13 cellular contexts compared by ENCODE assay signal in the genomic region with DNA sequence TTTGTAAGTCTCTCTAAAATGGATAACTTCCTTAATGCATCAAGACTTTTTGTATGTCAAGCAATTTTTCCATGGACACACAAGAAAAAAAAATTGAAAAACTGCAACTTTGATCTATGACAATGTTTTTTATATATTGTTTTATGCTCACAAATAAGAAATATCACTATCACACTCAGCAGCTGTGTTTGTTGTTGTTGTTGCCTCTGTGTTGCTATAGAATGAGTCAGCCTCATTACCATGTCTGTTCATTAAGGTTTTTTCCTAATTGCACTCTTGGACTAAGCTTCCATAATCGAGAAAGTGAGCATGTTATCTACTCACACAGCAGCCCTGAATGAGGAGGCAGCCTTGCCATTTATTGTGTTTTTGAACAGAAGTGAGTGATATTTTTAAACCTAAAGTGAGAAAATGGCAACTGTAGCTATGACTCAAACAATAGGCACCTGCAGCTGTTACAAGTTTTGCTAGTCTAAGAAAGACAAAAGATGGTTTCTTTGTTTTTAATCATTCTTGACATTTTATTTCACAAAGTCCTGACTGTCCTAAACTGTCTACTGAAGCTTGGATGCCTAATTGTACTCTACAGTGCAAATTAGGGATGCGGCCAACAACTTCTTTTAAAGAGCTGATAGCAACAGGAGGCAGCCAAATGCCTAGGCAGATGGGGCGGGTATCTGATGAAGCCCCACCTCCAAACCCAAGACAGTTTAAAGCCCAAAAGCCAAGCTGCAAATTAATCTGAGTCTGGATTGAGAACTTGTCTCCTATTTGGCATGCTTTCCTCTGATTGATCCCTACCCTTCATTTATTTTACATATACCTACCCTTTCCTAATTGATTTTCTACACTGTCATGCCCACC.
"Had no signal": no experiment of that assay in that cellular context is flagged by ENCODE, and none has a peak within 500 bp of the region (broad histone marks: within the 10 kb centered on the region; RNA-seq: fewer than 3 reads in every experiment).

No MANE protein-coding gene starts in this region.

- DNase-seq: activated naive CD8-positive, alpha-beta T cell treated with anti-CD3 and anti-CD28 coated beads, Interleukin-2, amount 10 ng/mL, durations not matched to agents 7 days and 5 days; aorta; dorsolateral prefrontal cortex; foreskin fibroblast; kidney glomerular epithelial cell; left ventricle myocardium superior; sigmoid colon; stimulated activated CD4-positive, alpha-beta T cell treated with anti-CD3 and anti-CD28 coated beads, Interleukin-1b, Interleukin-23, amount 100 ng/mL, for 48 hours; stimulated activated naive CD8-positive, alpha-beta T cell treated with anti-CD3 and anti-CD28 coated beads, Interleukin-15, amount 100 ng/mL, for 72 hours; upper lobe of right lung had no signal

- H3K27me3 ChIP-seq: sigmoid colon, upper lobe of right lung had no signal

- H3K36me3 ChIP-seq: sigmoid colon, thoracic aorta, upper lobe of right lung had no signal

- ATAC-seq: activated CD4-positive, CD25-positive, alpha-beta regulatory T cell treated with anti-CD3 and anti-CD28 coated beads, Interleukin-2, amount 50 U/mL, for 24 hours; esophagus mucosa; left ventricle myocardium superior; stimulated activated naive CD8-positive, alpha-beta T cell treated with anti-CD3 and anti-CD28 coated beads, Interleukin-15, amount 100 ng/mL, for 72 hours; upper lobe of right lung had no signal

- H3K9me3 ChIP-seq: sigmoid colon, thoracic aorta, upper lobe of right lung had no signal

- H3K4me3 ChIP-seq: dorsolateral prefrontal cortex, sigmoid colon, thoracic aorta, upper lobe of right lung had no signal

- H3K4me1 ChIP-seq: sigmoid colon, upper lobe of right lung had no signal
